18 cellular contexts compared by ENCODE assay signal in the genomic region with DNA sequence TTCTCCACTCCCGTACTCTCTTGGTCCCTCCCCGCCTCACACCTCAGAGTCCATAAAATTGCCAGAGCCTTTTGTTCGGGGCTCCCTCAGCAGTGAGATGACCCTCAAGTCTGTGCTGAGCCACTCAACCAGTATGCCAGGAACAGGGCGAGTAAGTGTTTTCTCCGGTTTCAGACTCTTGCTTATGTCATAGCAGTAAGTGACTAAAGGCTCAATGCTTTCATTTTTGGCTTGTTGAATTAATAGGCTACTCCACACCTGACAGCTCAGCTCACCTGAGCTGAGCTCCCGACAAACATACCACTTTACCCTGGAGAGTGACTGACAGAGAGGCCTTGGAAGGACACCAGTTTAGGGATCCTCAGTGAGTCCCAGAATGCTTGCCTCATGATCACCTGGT. TPM values are rescaled to one million over a fixed set of nuclear protein-coding genes. Genes with fewer than 3 reads are reported as not detected.
DNase-seq lines count a peak whose midpoint lies in the region; TF ChIP-seq lines count a peak whose summit lies in the region.
"Had no signal": no experiment of that assay in that cellular context is flagged by ENCODE, and none has a peak within 500 bp of the region (broad histone marks: within the 10 kb centered on the region; RNA-seq: fewer than 3 reads in every experiment).

No MANE protein-coding gene starts in this region.

- peaks cover 11% of the 10 kb centered on the region for H3K27me3 Mint-ChIP-seq in activated CD4-positive, alpha-beta T cell treated with anti-CD3 and anti-CD28 coated beads, Interleukin-2, amount 10 ng/mL, durations not matched to agents 24 days and 14 days

- H3K36me3 Mint-ChIP-seq in activated CD4-positive, alpha-beta T cell treated with anti-CD3 and anti-CD28 coated beads, Interleukin-2, amount 10 ng/mL, durations not matched to agents 24 days and 14 days (ENCODE audit: low read depth): no peaks in the 10 kb centered on the region
- H3K36me3 Mint-ChIP-seq: CD4-positive, CD25-positive, alpha-beta regulatory T cell had no signal

- no peak for TF ChIP-seq CTCF in epithelial cell of esophagus (IDR thresholded peaks at IDR 0.05; ENCODE audit: insufficient read depth, low read depth, low read length, missing control alignments)

- no peak overlapping the region for H3K4me3 Mint-ChIP-seq in activated CD4-positive, alpha-beta T cell treated with anti-CD3 and anti-CD28 coated beads, Interleukin-2, amount 10 ng/mL, durations not matched to agents 24 days and 14 days
- H3K4me3 Mint-ChIP-seq: B cell; CD4-positive, CD25-positive, alpha-beta regulatory T cell had no signal

- DNase-seq in NCI-H2196 (lab: John Stamatoyannopoulos, UW; ENCODE audit: unreplicated experiment) (peak; percentile 20), NCI-H2196 treated with DMSO at 0.1 percent for 48 hours (lab: John Stamatoyannopoulos, UW; ENCODE audit: unreplicated experiment) (no peak), NCI-H510A (lab: John Stamatoyannopoulos, UW) (peak; percentile 3), epithelial cell of esophagus (ENCODE audit: low read depth) (peak; percentile 17), cardiac septum (ENCODE audit: low spot score) (no peak), SW 1271 (lab: John Stamatoyannopoulos, UW) (no peak), NCI-H524 (lab: John Stamatoyannopoulos, UW) (no peak)
- DNase-seq in activated CD4-positive, alpha-beta T cell treated with anti-CD3 and anti-CD28 coated beads, Interleukin-2, amount 10 ng/mL, durations not matched to agents 24 days and 14 days: no peak
- DNase-seq: 8988T; CD4-positive, CD25-positive, alpha-beta regulatory T cell; COR-L47; DMS 273 treated with DMSO at 0.1 percent for 48 hours; NCI-H1105; NCI-H2227 treated with DMSO at 0.1 percent for 48 hours; NCI-H526; PC-3 had no signal

- intact Hi-C loops in cardiac septum (cut with DNase I): no loop called here
- intact Hi-C loops in activated CD4-positive, alpha-beta T cell treated with anti-CD3 and anti-CD28 coated beads, Interleukin-2, amount 10 ng/mL, durations not matched to agents 24 days and 14 days (cut with micrococcal nuclease): no loop called here

- no peak overlapping the region for H3K4me3 ChIP-seq in epithelial cell of esophagus (ENCODE audit: low read length)
- H3K4me3 ChIP-seq: K562 had no signal

- H3K27ac Mint-ChIP-seq in activated CD4-positive, alpha-beta T cell treated with anti-CD3 and anti-CD28 coated beads, Interleukin-2, amount 10 ng/mL, durations not matched to agents 24 days and 14 days: no peak overlapping the region
- H3K27ac Mint-ChIP-seq: B cell; CD4-positive, CD25-positive, alpha-beta regulatory T cell had no signal

- H3K9me3 Mint-ChIP-seq in activated CD4-positive, alpha-beta T cell treated with anti-CD3 and anti-CD28 coated beads, Interleukin-2, amount 10 ng/mL, durations not matched to agents 24 days and 14 days: no peaks in the 10 kb centered on the region
- H3K9me3 Mint-ChIP-seq: CD4-positive, CD25-positive, alpha-beta regulatory T cell had no signal

- H3K4me1 Mint-ChIP-seq in activated CD4-positive, alpha-beta T cell treated with anti-CD3 and anti-CD28 coated beads, Interleukin-2, amount 10 ng/mL, durations not matched to agents 24 days and 14 days: no peaks in the 10 kb centered on the region
- H3K4me1 Mint-ChIP-seq: B cell; CD4-positive, CD25-positive, alpha-beta regulatory T cell had no signal

RNA-seq across cellular contexts. Expression of a gene that starts 30.5 kb away (rescaled TPM):
- total RNA-seq in cardiac septum: 0.27 TPM
- total RNA-seq in activated CD4-positive, alpha-beta T cell treated with anti-CD3 and anti-CD28 coated beads, Interleukin-2, amount 10 ng/mL, durations not matched to agents 24 days and 14 days: not detected in 2 replicates
- total RNA-seq: B cell; CD4-positive, CD25-positive, alpha-beta regulatory T cell; K562; PC-3 had no signal

Comparison
In these comparisons a context has a peak if more than half of its experiments do, and no peak if none do; other contexts are left out.
1. DNase-seq: peak in NCI-H2196 (single experiment), NCI-H510A (single experiment) and epithelial cell of esophagus (single experiment); none in NCI-H2196 treated with DMSO at 0.1 percent for 48 hours (single experiment), cardiac septum (single experiment), SW 1271 (0 of 2), activated CD4-positive, alpha-beta T cell treated with anti-CD3 and anti-CD28 coated beads, Interleukin-2, amount 10 ng/mL, durations not matched to agents 24 days and 14 days (single experiment) and NCI-H524 (0 of 2).